1 cellular context compared by ENCODE assay signal in the genomic region with DNA sequence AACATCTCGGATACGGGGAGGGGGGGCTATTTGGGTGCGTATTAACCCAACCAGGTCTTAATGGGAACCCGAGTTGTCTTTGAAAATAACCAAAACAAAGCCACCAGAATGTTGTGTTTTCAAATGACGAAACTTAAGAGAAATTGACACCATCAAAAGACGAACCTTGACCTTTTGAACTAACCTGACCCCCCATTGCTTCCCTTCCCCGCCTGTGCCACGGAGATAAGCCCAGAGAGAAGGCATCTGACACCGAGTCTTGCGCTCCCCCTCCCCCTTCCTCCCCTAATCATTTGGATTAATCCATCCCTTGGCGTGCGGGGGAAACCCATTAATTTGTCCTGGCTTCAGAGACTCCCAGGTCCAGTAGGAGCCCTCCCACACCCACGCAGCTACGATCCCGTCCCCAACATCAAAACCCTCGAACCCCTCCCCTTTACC.
A peak's percentile ranks its signal among the peaks of the same experiment; 100 is the strongest.
TF ChIP-seq lines count a peak whose summit lies in the region.

No MANE protein-coding gene starts in this region.

TF ChIP-seq in HepG2, 621 proteins besides CTCF, POLR2A, EP300 and RAD21 (continued from another document and continues in another):
- TF ChIP-seq, protein P1, sequence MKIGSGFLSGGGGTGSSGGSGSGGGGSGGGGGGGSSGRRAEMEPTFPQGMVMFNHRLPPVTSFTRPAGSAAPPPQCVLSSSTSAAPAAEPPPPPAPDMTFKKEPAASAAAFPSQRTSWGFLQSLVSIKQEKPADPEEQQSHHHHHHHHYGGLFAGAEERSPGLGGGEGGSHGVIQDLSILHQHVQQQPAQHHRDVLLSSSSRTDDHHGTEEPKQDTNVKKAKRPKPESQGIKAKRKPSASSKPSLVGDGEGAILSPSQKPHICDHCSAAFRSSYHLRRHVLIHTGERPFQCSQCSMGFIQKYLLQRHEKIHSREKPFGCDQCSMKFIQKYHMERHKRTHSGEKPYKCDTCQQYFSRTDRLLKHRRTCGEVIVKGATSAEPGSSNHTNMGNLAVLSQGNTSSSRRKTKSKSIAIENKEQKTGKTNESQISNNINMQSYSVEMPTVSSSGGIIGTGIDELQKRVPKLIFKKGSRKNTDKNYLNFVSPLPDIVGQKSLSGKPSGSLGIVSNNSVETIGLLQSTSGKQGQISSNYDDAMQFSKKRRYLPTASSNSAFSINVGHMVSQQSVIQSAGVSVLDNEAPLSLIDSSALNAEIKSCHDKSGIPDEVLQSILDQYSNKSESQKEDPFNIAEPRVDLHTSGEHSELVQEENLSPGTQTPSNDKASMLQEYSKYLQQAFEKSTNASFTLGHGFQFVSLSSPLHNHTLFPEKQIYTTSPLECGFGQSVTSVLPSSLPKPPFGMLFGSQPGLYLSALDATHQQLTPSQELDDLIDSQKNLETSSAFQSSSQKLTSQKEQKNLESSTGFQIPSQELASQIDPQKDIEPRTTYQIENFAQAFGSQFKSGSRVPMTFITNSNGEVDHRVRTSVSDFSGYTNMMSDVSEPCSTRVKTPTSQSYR (CRISPR knock-in tag; IDR thresholded peaks at IDR 0.05; ENCODE audit: borderline replicate concordance) = peak; percentile 77; the same call in 1 of the 2 replicates
- no peak for TF ChIP-seq ZNF292 (CRISPR knock-in tag; IDR thresholded peaks at IDR 0.05; ENCODE audit: borderline replicate concordance, low read depth)
- TF ChIP-seq HNF1B (CRISPR knock-in tag; IDR thresholded peaks at IDR 0.05) = no peak
- TF ChIP-seq AFF4 (CRISPR knock-in tag; IDR thresholded peaks at IDR 0.05) = no peak
- TF ChIP-seq, protein P2, sequence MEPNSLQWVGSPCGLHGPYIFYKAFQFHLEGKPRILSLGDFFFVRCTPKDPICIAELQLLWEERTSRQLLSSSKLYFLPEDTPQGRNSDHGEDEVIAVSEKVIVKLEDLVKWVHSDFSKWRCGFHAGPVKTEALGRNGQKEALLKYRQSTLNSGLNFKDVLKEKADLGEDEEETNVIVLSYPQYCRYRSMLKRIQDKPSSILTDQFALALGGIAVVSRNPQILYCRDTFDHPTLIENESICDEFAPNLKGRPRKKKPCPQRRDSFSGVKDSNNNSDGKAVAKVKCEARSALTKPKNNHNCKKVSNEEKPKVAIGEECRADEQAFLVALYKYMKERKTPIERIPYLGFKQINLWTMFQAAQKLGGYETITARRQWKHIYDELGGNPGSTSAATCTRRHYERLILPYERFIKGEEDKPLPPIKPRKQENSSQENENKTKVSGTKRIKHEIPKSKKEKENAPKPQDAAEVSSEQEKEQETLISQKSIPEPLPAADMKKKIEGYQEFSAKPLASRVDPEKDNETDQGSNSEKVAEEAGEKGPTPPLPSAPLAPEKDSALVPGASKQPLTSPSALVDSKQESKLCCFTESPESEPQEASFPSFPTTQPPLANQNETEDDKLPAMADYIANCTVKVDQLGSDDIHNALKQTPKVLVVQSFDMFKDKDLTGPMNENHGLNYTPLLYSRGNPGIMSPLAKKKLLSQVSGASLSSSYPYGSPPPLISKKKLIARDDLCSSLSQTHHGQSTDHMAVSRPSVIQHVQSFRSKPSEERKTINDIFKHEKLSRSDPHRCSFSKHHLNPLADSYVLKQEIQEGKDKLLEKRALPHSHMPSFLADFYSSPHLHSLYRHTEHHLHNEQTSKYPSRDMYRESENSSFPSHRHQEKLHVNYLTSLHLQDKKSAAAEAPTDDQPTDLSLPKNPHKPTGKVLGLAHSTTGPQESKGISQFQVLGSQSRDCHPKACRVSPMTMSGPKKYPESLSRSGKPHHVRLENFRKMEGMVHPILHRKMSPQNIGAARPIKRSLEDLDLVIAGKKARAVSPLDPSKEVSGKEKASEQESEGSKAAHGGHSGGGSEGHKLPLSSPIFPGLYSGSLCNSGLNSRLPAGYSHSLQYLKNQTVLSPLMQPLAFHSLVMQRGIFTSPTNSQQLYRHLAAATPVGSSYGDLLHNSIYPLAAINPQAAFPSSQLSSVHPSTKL (CRISPR knock-in tag; IDR thresholded peaks at IDR 0.05) = peak; percentile 63
- TF ChIP-seq THRA (CRISPR knock-in tag; IDR thresholded peaks at IDR 0.05; ENCODE audit: borderline replicate concordance) = peak; percentile 71; the same call in 1 of the 2 replicates
- no peak for TF ChIP-seq ZNF563 (CRISPR knock-in tag; IDR thresholded peaks at IDR 0.05)
- TF ChIP-seq, protein P3, sequence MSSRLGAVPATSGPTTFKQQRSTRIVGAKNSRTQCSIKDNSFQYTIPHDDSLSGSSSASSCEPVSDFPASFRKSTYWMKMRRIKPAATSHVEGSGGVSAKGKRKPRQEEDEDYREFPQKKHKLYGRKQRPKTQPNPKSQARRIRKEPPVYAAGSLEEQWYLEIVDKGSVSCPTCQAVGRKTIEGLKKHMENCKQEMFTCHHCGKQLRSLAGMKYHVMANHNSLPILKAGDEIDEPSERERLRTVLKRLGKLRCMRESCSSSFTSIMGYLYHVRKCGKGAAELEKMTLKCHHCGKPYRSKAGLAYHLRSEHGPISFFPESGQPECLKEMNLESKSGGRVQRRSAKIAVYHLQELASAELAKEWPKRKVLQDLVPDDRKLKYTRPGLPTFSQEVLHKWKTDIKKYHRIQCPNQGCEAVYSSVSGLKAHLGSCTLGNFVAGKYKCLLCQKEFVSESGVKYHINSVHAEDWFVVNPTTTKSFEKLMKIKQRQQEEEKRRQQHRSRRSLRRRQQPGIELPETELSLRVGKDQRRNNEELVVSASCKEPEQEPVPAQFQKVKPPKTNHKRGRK (CRISPR knock-in tag; IDR thresholded peaks at IDR 0.05) = no peak
- TF ChIP-seq, protein P4, sequence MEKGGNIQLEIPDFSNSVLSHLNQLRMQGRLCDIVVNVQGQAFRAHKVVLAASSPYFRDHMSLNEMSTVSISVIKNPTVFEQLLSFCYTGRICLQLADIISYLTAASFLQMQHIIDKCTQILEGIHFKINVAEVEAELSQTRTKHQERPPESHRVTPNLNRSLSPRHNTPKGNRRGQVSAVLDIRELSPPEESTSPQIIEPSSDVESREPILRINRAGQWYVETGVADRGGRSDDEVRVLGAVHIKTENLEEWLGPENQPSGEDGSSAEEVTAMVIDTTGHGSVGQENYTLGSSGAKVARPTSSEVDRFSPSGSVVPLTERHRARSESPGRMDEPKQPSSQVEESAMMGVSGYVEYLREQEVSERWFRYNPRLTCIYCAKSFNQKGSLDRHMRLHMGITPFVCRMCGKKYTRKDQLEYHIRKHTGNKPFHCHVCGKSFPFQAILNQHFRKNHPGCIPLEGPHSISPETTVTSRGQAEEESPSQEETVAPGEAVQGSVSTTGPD (CRISPR knock-in tag; IDR thresholded peaks at IDR 0.05) = no peak
- TF ChIP-seq ZNF12 (CRISPR knock-in tag; IDR thresholded peaks at IDR 0.05) = no peak
- TF ChIP-seq MYNN (CRISPR knock-in tag; IDR thresholded peaks at IDR 0.05; ENCODE audit: low read depth) = no peak
- TF ChIP-seq AGO1 (IDR thresholded peaks at IDR 0.05; ENCODE audit: low read depth, low read length, poor library complexity, severe bottlenecking) = no peak
- TF ChIP-seq DNMT1 (CRISPR knock-in tag; IDR thresholded peaks at IDR 0.05) = no peak
- 0 out of 2 replicates have a peak, but pooled peaks have one; percentile 1 for TF ChIP-seq ATF1 (CRISPR knock-in tag; IDR thresholded peaks at IDR 0.05)
- no peak for TF ChIP-seq ZNF205 (CRISPR knock-in tag; IDR thresholded peaks at IDR 0.05)
- TF ChIP-seq ZNF558 (CRISPR knock-in tag; IDR thresholded peaks at IDR 0.05; ENCODE audit: borderline replicate concordance) = peak; percentile 58; the same call in 1 of the 2 replicates
- peak; percentile 36; the same call in 1 of the 2 replicates for TF ChIP-seq ZBTB42 (CRISPR knock-in tag; IDR thresholded peaks at IDR 0.05)
- 0 out of 2 replicates have a peak, but pooled peaks have one; percentile 26 for TF ChIP-seq SAP130 (CRISPR knock-in tag; IDR thresholded peaks at IDR 0.05; ENCODE audit: low read depth)
- TF ChIP-seq, protein P5, sequence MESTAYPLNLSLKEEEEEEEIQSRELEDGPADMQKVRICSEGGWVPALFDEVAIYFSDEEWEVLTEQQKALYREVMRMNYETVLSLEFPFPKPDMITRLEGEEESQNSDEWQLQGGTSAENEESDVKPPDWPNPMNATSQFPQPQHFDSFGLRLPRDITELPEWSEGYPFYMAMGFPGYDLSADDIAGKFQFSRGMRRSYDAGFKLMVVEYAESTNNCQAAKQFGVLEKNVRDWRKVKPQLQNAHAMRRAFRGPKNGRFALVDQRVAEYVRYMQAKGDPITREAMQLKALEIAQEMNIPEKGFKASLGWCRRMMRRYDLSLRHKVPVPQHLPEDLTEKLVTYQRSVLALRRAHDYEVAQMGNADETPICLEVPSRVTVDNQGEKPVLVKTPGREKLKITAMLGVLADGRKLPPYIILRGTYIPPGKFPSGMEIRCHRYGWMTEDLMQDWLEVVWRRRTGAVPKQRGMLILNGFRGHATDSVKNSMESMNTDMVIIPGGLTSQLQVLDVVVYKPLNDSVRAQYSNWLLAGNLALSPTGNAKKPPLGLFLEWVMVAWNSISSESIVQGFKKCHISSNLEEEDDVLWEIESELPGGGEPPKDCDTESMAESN (CRISPR knock-in tag; conservative IDR thresholded peaks at IDR 0.05) = peak; percentile 75; the same call in 1 of the 2 replicates
- TF ChIP-seq ZNF879 (CRISPR knock-in tag; IDR thresholded peaks at IDR 0.05) = no peak
- no peak for TF ChIP-seq ZNF782 (CRISPR knock-in tag; IDR thresholded peaks at IDR 0.05; ENCODE audit: borderline replicate concordance)
- no peak for TF ChIP-seq NFAT5 (CRISPR knock-in tag; IDR thresholded peaks at IDR 0.05)
- no peak for TF ChIP-seq ZNF296 (CRISPR knock-in tag; conservative IDR thresholded peaks at IDR 0.05)
- TF ChIP-seq ZNF260 (CRISPR knock-in tag; IDR thresholded peaks at IDR 0.05; ENCODE audit: borderline replicate concordance, low read depth) = no peak
- no peak for TF ChIP-seq SNAI1 (CRISPR knock-in tag; IDR thresholded peaks at IDR 0.05; ENCODE audit: borderline replicate concordance)
